10 cellular contexts compared by ENCODE assay signal in genomic region chr11:87039371-87039770, GRCh38. TPM values are rescaled to one million over a fixed set of nuclear protein-coding genes. Genes with fewer than 3 reads are reported as not detected.
DNase-seq lines count a peak whose midpoint lies in the region; ATAC-seq lines count a peak whose summit lies in the region.
"Had no signal": no experiment of that assay in that cellular context is flagged by ENCODE, and none has a peak within 500 bp of the region (broad histone marks: within the 10 kb centered on the region; RNA-seq: fewer than 3 reads in every experiment).

No MANE protein-coding gene starts in this region.

- no peak for DNase-seq in activated CD8-positive, alpha-beta memory T cell treated with anti-CD3 and anti-CD28 coated beads, Interleukin-2, amount 10 ng/mL, durations not matched to agents 7 days and 5 days
- no peak for DNase-seq in activated CD8-positive, alpha-beta memory T cell treated with anti-CD3 and anti-CD28 coated beads, Interleukin-2, amount 50 U/mL, for 4 hours
- no peak for DNase-seq in activated T-helper 2 cell treated with anti-CD3 and anti-CD28 coated beads, Interferon-gamma antibody, Interleukin-2, Interleukin-4, amounts not matched to agents 10 μg/mL and 5 μg/mL and 100 μg/mL, durations not matched to agents 14 hours and 24 hours and 36 hours (ENCODE audit: low spot score)
- DNase-seq in hepatic stellate cell (ENCODE audit: low spot score) = peak; percentile 21
- DNase-seq in pons (ENCODE audit: low spot score) = no peak
- DNase-seq: foreskin keratinocyte, NCI-H2171 treated with DMSO at 0.1 percent for 48 hours had no signal

- H3K9me3 Mint-ChIP-seq in activated CD8-positive, alpha-beta memory T cell treated with anti-CD3 and anti-CD28 coated beads, Interleukin-2, amount 10 ng/mL, durations not matched to agents 7 days and 5 days (ENCODE audit: low read depth) = no peaks in the 10 kb centered on the region
- H3K9me3 Mint-ChIP-seq in activated T-helper 2 cell treated with anti-CD3 and anti-CD28 coated beads, Interferon-gamma antibody, Interleukin-2, Interleukin-4, amounts not matched to agents 10 μg/mL and 5 μg/mL and 100 μg/mL, durations not matched to agents 14 hours and 24 hours and 36 hours = peaks cover 2% of the 10 kb centered on the region
- no peaks in the 10 kb centered on the region for H3K9me3 Mint-ChIP-seq in stimulated activated memory B cell treated with anti-CD40 and anti-IgM and Interleukin-4, amounts not matched to agents 10 μg/mL and 1 μg/mL and 100 μg/mL, for 72 hours

- peaks cover 32% of the 10 kb centered on the region for H3K36me3 Mint-ChIP-seq in activated CD8-positive, alpha-beta memory T cell treated with anti-CD3 and anti-CD28 coated beads, Interleukin-2, amount 10 ng/mL, durations not matched to agents 7 days and 5 days
- peaks cover 45% of the 10 kb centered on the region for H3K36me3 Mint-ChIP-seq in activated T-helper 2 cell treated with anti-CD3 and anti-CD28 coated beads, Interferon-gamma antibody, Interleukin-2, Interleukin-4, amounts not matched to agents 10 μg/mL and 5 μg/mL and 100 μg/mL, durations not matched to agents 14 hours and 24 hours and 36 hours (ENCODE audit: low read depth)
- peaks cover 31% of the 10 kb centered on the region for H3K36me3 Mint-ChIP-seq in stimulated activated memory B cell treated with anti-CD40 and anti-IgM and Interleukin-4, amounts not matched to agents 10 μg/mL and 1 μg/mL and 100 μg/mL, for 72 hours

- H3K4me3 Mint-ChIP-seq in activated CD8-positive, alpha-beta memory T cell treated with anti-CD3 and anti-CD28 coated beads, Interleukin-2, amount 10 ng/mL, durations not matched to agents 7 days and 5 days = peak overlapping the region; percentile 98
- peak overlapping the region; percentile 97 for H3K4me3 Mint-ChIP-seq in activated T-helper 2 cell treated with anti-CD3 and anti-CD28 coated beads, Interferon-gamma antibody, Interleukin-2, Interleukin-4, amounts not matched to agents 10 μg/mL and 5 μg/mL and 100 μg/mL, durations not matched to agents 14 hours and 24 hours and 36 hours (ENCODE audit: low read depth)
- H3K4me3 Mint-ChIP-seq in stimulated activated memory B cell treated with anti-CD40 and anti-IgM and Interleukin-4, amounts not matched to agents 10 μg/mL and 1 μg/mL and 100 μg/mL, for 72 hours = no peak overlapping the region

- H3K27ac Mint-ChIP-seq in activated CD8-positive, alpha-beta memory T cell treated with anti-CD3 and anti-CD28 coated beads, Interleukin-2, amount 10 ng/mL, durations not matched to agents 7 days and 5 days = no peak overlapping the region
- no peak overlapping the region for H3K27ac Mint-ChIP-seq in activated T-helper 2 cell treated with anti-CD3 and anti-CD28 coated beads, Interferon-gamma antibody, Interleukin-2, Interleukin-4, amounts not matched to agents 10 μg/mL and 5 μg/mL and 100 μg/mL, durations not matched to agents 14 hours and 24 hours and 36 hours
- no peak overlapping the region for H3K27ac Mint-ChIP-seq in stimulated activated memory B cell treated with anti-CD40 and anti-IgM and Interleukin-4, amounts not matched to agents 10 μg/mL and 1 μg/mL and 100 μg/mL, for 72 hours

- H3K27ac ChIP-seq in subcutaneous abdominal adipose tissue (ENCODE audit: low read depth, low read length) = peak overlapping the region; percentile 98
- H3K27ac ChIP-seq: foreskin keratinocyte had no signal

- peak overlapping the region; percentile 51 to 95 (median 69) for H3K9ac ChIP-seq in subcutaneous abdominal adipose tissue (ENCODE audit: low read length in 5 of 5)

- peaks cover 0 to 67% (median 55%) of the 10 kb centered on the region in 5 donors for H3K4me1 ChIP-seq in subcutaneous abdominal adipose tissue (ENCODE audit: control insufficient read depth in 5 of 5, insufficient read depth in 5 of 5, low read length in 5 of 5)

- no peaks in the 10 kb centered on the region for H3K9me3 ChIP-seq in subcutaneous abdominal adipose tissue (ENCODE audit: control insufficient read depth in 5 of 5, low read length in 5 of 5)

- intact Hi-C loops in activated T-helper 2 cell treated with anti-CD3 and anti-CD28 coated beads, Interferon-gamma antibody, Interleukin-2, Interleukin-4, amounts not matched to agents 10 μg/mL and 5 μg/mL and 100 μg/mL, durations not matched to agents 14 hours and 24 hours and 36 hours (cut with micrococcal nuclease) = loop anchor here (10.0 kb wide), 1 partner anchor 235 kb away; the partner anchor contains the start of gene PRSS23

- peaks cover 0 to 4% (median 3%) of the 10 kb centered on the region in 5 donors for H3K36me3 ChIP-seq in subcutaneous abdominal adipose tissue (ENCODE audit: control insufficient read depth in 5 of 5, insufficient read depth in 5 of 5, low read length in 5 of 5)

- H3K27me3 ChIP-seq in subcutaneous abdominal adipose tissue (ENCODE audit: control insufficient read depth in 5 of 5, insufficient read depth in 4 of 5, low read length in 5 of 5) = no peaks in the 10 kb centered on the region
- H3K27me3 ChIP-seq: foreskin keratinocyte had no signal

- CTCF ChIA-PET in activated CD8-positive, alpha-beta memory T cell treated with anti-CD3 and anti-CD28 coated beads, Interleukin-2, amount 10 ng/mL, durations not matched to agents 7 days and 5 days (lab: Charles Lee) = no interaction called here

- H3K4me3 ChIP-seq in subcutaneous abdominal adipose tissue (ENCODE audit: low read depth in 1 of 5, low read length in 5 of 5) = peak overlapping the region; percentile 79 to 95 (median 91)

- H3K27me3 Mint-ChIP-seq in activated CD8-positive, alpha-beta memory T cell treated with anti-CD3 and anti-CD28 coated beads, Interleukin-2, amount 10 ng/mL, durations not matched to agents 7 days and 5 days = peaks cover 3% of the 10 kb centered on the region
- H3K27me3 Mint-ChIP-seq in activated T-helper 2 cell treated with anti-CD3 and anti-CD28 coated beads, Interferon-gamma antibody, Interleukin-2, Interleukin-4, amounts not matched to agents 10 μg/mL and 5 μg/mL and 100 μg/mL, durations not matched to agents 14 hours and 24 hours and 36 hours (ENCODE audit: low read depth) = no peaks in the 10 kb centered on the region
- no peaks in the 10 kb centered on the region for H3K27me3 Mint-ChIP-seq in stimulated activated memory B cell treated with anti-CD40 and anti-IgM and Interleukin-4, amounts not matched to agents 10 μg/mL and 1 μg/mL and 100 μg/mL, for 72 hours

- peaks cover 39% of the 10 kb centered on the region for H3K4me1 Mint-ChIP-seq in activated CD8-positive, alpha-beta memory T cell treated with anti-CD3 and anti-CD28 coated beads, Interleukin-2, amount 10 ng/mL, durations not matched to agents 7 days and 5 days
- H3K4me1 Mint-ChIP-seq in activated T-helper 2 cell treated with anti-CD3 and anti-CD28 coated beads, Interferon-gamma antibody, Interleukin-2, Interleukin-4, amounts not matched to agents 10 μg/mL and 5 μg/mL and 100 μg/mL, durations not matched to agents 14 hours and 24 hours and 36 hours (ENCODE audit: low read depth) = peaks cover 40% of the 10 kb centered on the region
- peaks cover 52% of the 10 kb centered on the region for H3K4me1 Mint-ChIP-seq in stimulated activated memory B cell treated with anti-CD40 and anti-IgM and Interleukin-4, amounts not matched to agents 10 μg/mL and 1 μg/mL and 100 μg/mL, for 72 hours

- ATAC-seq in activated CD8-positive, alpha-beta memory T cell treated with anti-CD3 and anti-CD28 coated beads, Interleukin-2, amount 10 ng/mL, durations not matched to agents 7 days and 5 days = no peak
- ATAC-seq in HG03196 (IDR thresholded peaks at IDR 0.05; ENCODE audit: unreplicated experiment) = no peak
- no peak for ATAC-seq in stimulated activated memory B cell treated with anti-CD40 and anti-IgM and Interleukin-4, amounts not matched to agents 10 μg/mL and 1 μg/mL and 100 μg/mL, for 72 hours
- ATAC-seq: foreskin keratinocyte had no signal

RNA-seq across cellular contexts. Expression of gene TMEM135, which starts 1.6 kb away (rescaled TPM):
- 10 to 100 TPM; 30.1 to 30.8 TPM for total RNA-seq in activated CD8-positive, alpha-beta memory T cell treated with anti-CD3 and anti-CD28 coated beads, Interleukin-2, amount 10 ng/mL, durations not matched to agents 7 days and 5 days
- total RNA-seq in activated T-helper 2 cell treated with anti-CD3 and anti-CD28 coated beads, Interferon-gamma antibody, Interleukin-2, Interleukin-4, amounts not matched to agents 10 μg/mL and 5 μg/mL and 100 μg/mL, durations not matched to agents 14 hours and 24 hours and 36 hours = 39.7 and 40.2 TPM in 2 replicates
